1 cellular context compared by ENCODE assay signal in genomic region chr3:147421184-147421912, GRCh38.
A peak's percentile ranks its signal among the peaks of the same experiment; 100 is the strongest.
TF ChIP-seq lines count a peak whose summit lies in the region.

No MANE protein-coding gene starts in this region.

TF ChIP-seq in H1, 55 proteins besides CTCF, POLR2A, EP300 and RAD21 (continued from another document):
- TF ChIP-seq EGR1 (IDR thresholded peaks at IDR 0.05; ENCODE audit: borderline replicate concordance, low read depth, low read length) (peak; percentile 71; the same call in 1 of the 2 replicates), NRF1 (IDR thresholded peaks at IDR 0.05; ENCODE audit: low read depth, low read length) (no peak), CEBPB (IDR thresholded peaks at IDR 0.05; ENCODE audit: low read depth, low read length) (no peak), HDAC2 (IDR thresholded peaks at IDR 0.05; ENCODE audit: borderline replicate concordance in 1 of 2, low read depth in 2 of 2, low read length in 2 of 2) (0 out of 4 replicates have a peak, but pooled peaks of 1 of the 2 experiments have one; percentile 12), ATF2 (IDR thresholded peaks at IDR 0.05; ENCODE audit: low read length) (no peak), PHF8 (conservative IDR thresholded peaks at IDR 0.05; ENCODE audit: low read depth, low read length) (0 out of 2 replicates have a peak, but pooled peaks have one; percentile 21), SUZ12 (IDR thresholded peaks at IDR 0.05; ENCODE audit: low read length) (peak; percentile 92), KDM4A (IDR thresholded peaks at IDR 0.05; ENCODE audit: low read depth, low read length, severe bottlenecking) (peak; percentile 60), ASH2L (IDR thresholded peaks at IDR 0.05; ENCODE audit: low read length) (peak; percentile 49)
TF ChIP-seq in H1: peak in this region for 13.
